8 cellular contexts compared by ENCODE assay signal in genomic region chr10:14554091-14554842, GRCh38.
DNase-seq lines count a peak whose midpoint lies in the region; ATAC-seq, FAIRE-seq and TF ChIP-seq lines count a peak whose summit lies in the region.

No MANE protein-coding gene starts in this region.

- no peaks in the 10 kb centered on the region for H3K27me3 Mint-ChIP-seq in central memory CD8-positive, alpha-beta T cell
- H3K27me3 Mint-ChIP-seq in nephron progenitor cell (ENCODE audit: low read depth, poor library complexity): peaks cover 3% of the 10 kb centered on the region

- peak overlapping the region; percentile 81 for H3K27ac Mint-ChIP-seq in central memory CD8-positive, alpha-beta T cell (ENCODE audit: low read depth)
- H3K27ac Mint-ChIP-seq in nephron progenitor cell: peak overlapping the region; percentile 24

- H3K36me3 Mint-ChIP-seq in central memory CD8-positive, alpha-beta T cell (ENCODE audit: insufficient read depth): peaks cover 39% of the 10 kb centered on the region
- peaks cover 9% of the 10 kb centered on the region for H3K36me3 Mint-ChIP-seq in nephron progenitor cell (ENCODE audit: low read depth)

- DNase-seq in NCI-H2029 treated with DMSO at 0.1 percent for 48 hours (lab: John Stamatoyannopoulos, UW): peak; percentile 27
- DNase-seq in central memory CD8-positive, alpha-beta T cell (ENCODE audit: low spot score in 2 of 2): no peak
- no peak for DNase-seq in nephron progenitor cell
- DNase-seq in central memory CD4-positive, alpha-beta T cell: no peak
- DNase-seq in ACHN: no peak
- DNase-seq in HTR-8/SVneo (ENCODE audit: insufficient read length, low spot score): no peak

- FAIRE-seq in HTR-8/SVneo (lab: Jason Lieb, UNC): no peak

- TF ChIP-seq CTCF in nephron progenitor cell (IDR thresholded peaks at IDR 0.05): no peak

- ATAC-seq in GM21381 (IDR thresholded peaks at IDR 0.05; ENCODE audit: unreplicated experiment) (peak; percentile 44), GM18873 (IDR thresholded peaks at IDR 0.05; ENCODE audit: low FRiP score, unreplicated experiment) (no peak)
- peak; percentile 47 for ATAC-seq in central memory CD8-positive, alpha-beta T cell (replicated peaks; ENCODE audit: extremely low read depth, poor library complexity, severe bottlenecking)

- in situ Hi-C loops in ACHN (cut with HindIII; ENCODE audit: low pct_ligation_motif_present, low pct_unique_long_range_greater_than_20kb, low sequenced_read_pairs): no loop called here

- H3K9me3 Mint-ChIP-seq in central memory CD8-positive, alpha-beta T cell: no peaks in the 10 kb centered on the region
- no peaks in the 10 kb centered on the region for H3K9me3 Mint-ChIP-seq in nephron progenitor cell

- H3K4me3 Mint-ChIP-seq in central memory CD8-positive, alpha-beta T cell: peak overlapping the region; percentile 34
- no peak overlapping the region for H3K4me3 Mint-ChIP-seq in nephron progenitor cell

- peaks cover 89% of the 10 kb centered on the region for H3K4me1 Mint-ChIP-seq in central memory CD8-positive, alpha-beta T cell
- peaks cover 80% of the 10 kb centered on the region for H3K4me1 Mint-ChIP-seq in nephron progenitor cell
